ENCODE assay signal across 25 cellular contexts in the genomic region with DNA sequence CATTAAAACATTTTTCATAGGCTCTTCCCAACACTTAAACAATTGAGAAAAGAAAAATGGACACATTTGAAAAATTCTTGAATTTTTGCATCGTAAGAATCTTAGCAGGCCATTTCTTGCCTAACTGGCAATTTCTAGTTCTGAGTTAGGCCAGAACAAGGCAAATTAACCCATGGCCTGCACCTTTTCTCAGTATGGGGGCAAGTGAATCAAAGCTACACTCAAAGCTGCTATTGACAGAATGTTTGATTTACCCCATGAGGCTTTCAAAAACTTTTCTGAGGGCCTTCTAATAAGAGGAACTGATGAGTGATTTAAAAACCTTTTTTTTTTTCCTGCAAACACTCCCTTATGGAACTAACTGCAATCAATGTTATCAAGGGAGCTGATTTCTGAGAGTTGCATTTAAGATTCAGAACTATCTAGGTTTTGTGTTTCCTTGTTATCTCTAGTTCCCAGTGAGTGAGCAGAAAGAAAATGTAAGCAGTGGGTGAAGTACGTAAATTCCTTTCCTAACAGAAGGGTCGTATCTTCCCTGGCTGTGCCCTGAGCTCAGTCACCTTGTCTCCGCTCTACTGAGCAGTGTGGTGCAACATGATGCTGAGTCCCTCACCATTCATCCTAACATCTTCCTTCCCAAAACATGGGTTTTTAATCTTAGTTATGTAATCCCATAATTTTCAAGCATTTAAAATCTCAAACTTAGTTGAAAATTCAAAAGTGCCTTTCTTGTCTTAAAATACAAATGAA.
"Had no signal": no experiment of that assay in that cellular context is flagged by ENCODE, and none has a peak within 500 bp of the region (broad histone marks: within the 10 kb centered on the region; RNA-seq: fewer than 3 reads in every experiment).

No MANE protein-coding gene starts in this region.

- H3K4me1 ChIP-seq: ascending aorta, breast epithelium, heart right ventricle, testis, uterus had no signal

- H3K9me3 ChIP-seq: ascending aorta, breast epithelium, heart right ventricle, mucosa of descending colon, sigmoid colon, testis, uterus had no signal

- H3K4me2 ChIP-seq: smooth muscle cell had no signal

- H3K4me3 Mint-ChIP-seq: activated CD4-positive, alpha-beta T cell treated with anti-CD3 and anti-CD28 coated beads for 36 hours; activated T-cell treated with anti-CD3 and anti-CD28 coated beads, Interleukin-2, amount 50 U/mL, for 24 hours; activated T-helper 17 cell treated with anti-CD3 and anti-CD28 coated beads, Interleukin-2, amount 50 U/mL, for 72 hours; stimulated activated naive B cell treated with anti-CD40 and anti-IgM and Interleukin-4, amounts not matched to agents 10 μg/mL and 1 μg/mL and 100 μg/mL, for 72 hours had no signal

- H3K4me1 Mint-ChIP-seq: activated CD4-positive, alpha-beta T cell treated with anti-CD3 and anti-CD28 coated beads for 36 hours; activated T-helper 17 cell treated with anti-CD3 and anti-CD28 coated beads, Interleukin-2, amount 50 U/mL, for 72 hours; stimulated activated naive B cell treated with anti-CD40 and anti-IgM and Interleukin-4, amounts not matched to agents 10 μg/mL and 1 μg/mL and 100 μg/mL, for 72 hours had no signal

- H3K27me3 ChIP-seq: ascending aorta, breast epithelium, heart right ventricle, sigmoid colon, testis, uterus had no signal

- H3K27me3 Mint-ChIP-seq: activated CD4-positive, alpha-beta T cell treated with anti-CD3 and anti-CD28 coated beads for 36 hours; activated T-cell treated with anti-CD3 and anti-CD28 coated beads, Interleukin-2, amount 50 U/mL, for 24 hours; activated T-helper 17 cell treated with anti-CD3 and anti-CD28 coated beads, Interleukin-2, amount 50 U/mL, for 72 hours; stimulated activated naive B cell treated with anti-CD40 and anti-IgM and Interleukin-4, amounts not matched to agents 10 μg/mL and 1 μg/mL and 100 μg/mL, for 72 hours had no signal

- H3K36me3 ChIP-seq: ascending aorta, sigmoid colon, uterus had no signal

- DNase-seq: activated CD4-positive, alpha-beta T cell treated with anti-CD3 and anti-CD28 coated beads for 36 hours; activated CD4-positive, alpha-beta T cell treated with anti-CD3 and anti-CD28 coated beads, Interleukin-2, amount 50 U/mL, for 4 hours; activated CD8-positive, alpha-beta memory T cell treated with anti-CD3 and anti-CD28 coated beads for 24 hours; activated CD8-positive, alpha-beta memory T cell treated with anti-CD3 and anti-CD28 coated beads, Interleukin-2, amount 50 U/mL, for 4 hours; activated T-cell treated with anti-CD3 and anti-CD28 coated beads, Interleukin-2, amount 50 U/mL, for 24 hours; foreskin fibroblast; heart right ventricle; mucosa of descending colon; posterior cingulate gyrus; retina; sigmoid colon; stimulated activated CD4-positive, alpha-beta T cell treated with anti-CD3 and anti-CD28 coated beads, Interleukin-2, amount 100 ng/mL, for 48 hours; stimulated activated CD8-positive, alpha-beta memory T cell treated with anti-CD3 and anti-CD28 coated beads, Interleukin-4, amount 100 ng/mL, for 48 hours; stimulated activated naive B cell treated with anti-CD40 and anti-IgM and Interleukin-4, amounts not matched to agents 10 μg/mL and 1 μg/mL and 100 μg/mL, for 72 hours; T-helper 9 cell; testis; trophoblast cell; uterus had no signal

- H3K9me3 Mint-ChIP-seq: activated naive CD4-positive, alpha-beta T cell treated with anti-CD3 and anti-CD28 coated beads, Interleukin-2, amount 50 U/mL, for 72 hours; activated T-cell treated with anti-CD3 and anti-CD28 coated beads, Interleukin-2, amount 50 U/mL, for 24 hours; activated T-helper 17 cell treated with anti-CD3 and anti-CD28 coated beads, Interleukin-2, amount 50 U/mL, for 72 hours; stimulated activated naive B cell treated with anti-CD40 and anti-IgM and Interleukin-4, amounts not matched to agents 10 μg/mL and 1 μg/mL and 100 μg/mL, for 72 hours had no signal

- H3K27ac Mint-ChIP-seq: activated CD4-positive, alpha-beta T cell treated with anti-CD3 and anti-CD28 coated beads for 36 hours; activated naive CD4-positive, alpha-beta T cell treated with anti-CD3 and anti-CD28 coated beads, Interleukin-2, amount 50 U/mL, for 72 hours; activated T-cell treated with anti-CD3 and anti-CD28 coated beads, Interleukin-2, amount 50 U/mL, for 24 hours; activated T-helper 17 cell treated with anti-CD3 and anti-CD28 coated beads, Interleukin-2, amount 50 U/mL, for 72 hours; stimulated activated naive B cell treated with anti-CD40 and anti-IgM and Interleukin-4, amounts not matched to agents 10 μg/mL and 1 μg/mL and 100 μg/mL, for 72 hours had no signal

- ATAC-seq: activated CD4-positive, alpha-beta T cell treated with anti-CD3 and anti-CD28 coated beads for 36 hours; activated naive CD4-positive, alpha-beta T cell treated with anti-CD3 and anti-CD28 coated beads, Interleukin-2, amount 50 U/mL, for 72 hours; activated T-helper 17 cell treated with anti-CD3 and anti-CD28 coated beads, Interleukin-2, amount 50 U/mL, for 72 hours; heart right ventricle; mucosa of descending colon; stimulated activated naive B cell treated with anti-CD40 and anti-IgM and Interleukin-4, amounts not matched to agents 10 μg/mL and 1 μg/mL and 100 μg/mL, for 72 hours had no signal

- H3K27ac ChIP-seq: ascending aorta, breast epithelium, coronary artery, epithelial cell of prostate, heart right ventricle, sigmoid colon, testis, uterus had no signal

- H3K4me3 ChIP-seq: ascending aorta, breast epithelium, coronary artery, heart right ventricle, mucosa of descending colon, sigmoid colon, smooth muscle cell, testis, uterus had no signal
